13 cellular contexts compared by ENCODE assay signal in genomic region chr7:1455241-1455939, GRCh38. TPM values are rescaled to one million over a fixed set of nuclear protein-coding genes. Genes with fewer than 3 reads are reported as not detected.
DNase-seq lines count a peak whose midpoint lies in the region; ATAC-seq, FAIRE-seq and TF ChIP-seq lines count a peak whose summit lies in the region.
"Had no signal": no experiment of that assay in that cellular context is flagged by ENCODE, and none has a peak within 500 bp of the region (broad histone marks: within the 10 kb centered on the region; RNA-seq: fewer than 3 reads in every experiment).

No MANE protein-coding gene starts in this region.

- ATAC-seq in Panc1: 0 out of 2 replicates have a peak, but pooled peaks have one; percentile 4
- ATAC-seq in gastroesophageal sphincter: no peak
- ATAC-seq: naive thymus-derived CD4-positive, alpha-beta T cell had no signal

- H3K36me3 ChIP-seq in Panc1 (ENCODE audit: control insufficient read depth, insufficient read depth, low read length): peaks cover 2% of the 10 kb centered on the region; the same call in 1 of the 2 replicates
- H3K36me3 ChIP-seq in gastroesophageal sphincter: no peaks in the 10 kb centered on the region
- H3K36me3 ChIP-seq in rectal smooth muscle tissue (ENCODE audit: control insufficient read depth, insufficient read depth, low read length): no peaks in the 10 kb centered on the region

- H3K4me3 ChIP-seq in Panc1 (ENCODE audit: low read depth in 2 of 2, low read length in 2 of 2) (peak overlapping the region; percentile 33 to 53), gastroesophageal sphincter (peak overlapping the region in 1 of 2 donors; percentile 23), rectal smooth muscle tissue (ENCODE audit: low read length) (peak overlapping the region; percentile 32)

- in situ Hi-C loops in Panc1 (cut with HindIII; ENCODE audit: low pct_unique_long_range_greater_than_20kb, low sequenced_read_pairs): no loop called here

- H3K27me3 ChIP-seq in Panc1 (ENCODE audit: control insufficient read depth, insufficient read depth, low read length) (no peaks in the 10 kb centered on the region), gastroesophageal sphincter (no peaks in the 10 kb centered on the region), rectal smooth muscle tissue (ENCODE audit: control insufficient read depth, insufficient read depth, low read length) (no peaks in the 10 kb centered on the region)

- TF ChIP-seq CTCF in Panc1 (IDR thresholded peaks at IDR 0.05) (no peak), gastroesophageal sphincter (IDR thresholded peaks at IDR 0.05) (no peak)

- no TSS peak for BruUV-seq in Panc1 (replicated peaks; lab: Mats Ljungman, UMichigan)

- FAIRE-seq in GM12891 (lab: Jason Lieb, UNC): no peak

- peak; percentile 84 for DNase-seq in HPDE6-E6E7 (ENCODE audit: extremely low spot score)
- no peak for DNase-seq in Panc1 (ENCODE audit: low read depth, low spot score)
- no peak for DNase-seq in GM12891 (ENCODE audit: insufficient read length, low spot score)
- no peak for DNase-seq in posterior cingulate gyrus
- DNase-seq in AML-193 (lab: John Stamatoyannopoulos, UW): no peak
- DNase-seq in effector CD8-positive, alpha-beta T cell (lab: John Stamatoyannopoulos, UW): no peak
- DNase-seq: activated gamma-delta T cell; DMS 273 treated with DMSO at 0.1 percent for 48 hours; HFFc6; naive thymus-derived CD4-positive, alpha-beta T cell; NCI-H345 had no signal

- H3K4me1 ChIP-seq in Panc1 (ENCODE audit: control insufficient read depth, insufficient read depth, low read length): peaks cover 74% of the 10 kb centered on the region
- peaks cover 0 to 88% (median 35%) of the 10 kb centered on the region in 3 donors for H3K4me1 ChIP-seq in gastroesophageal sphincter
- peaks cover 4% of the 10 kb centered on the region for H3K4me1 ChIP-seq in rectal smooth muscle tissue (ENCODE audit: control insufficient read depth, insufficient read depth, low read length)

- intact Hi-C loops in Panc1 (cut with micrococcal nuclease; ENCODE audit: unreplicated experiment) (loop anchor here (5.0 kb wide), 1 partner anchor 247 kb away; no protein-coding TSS in a partner anchor), posterior cingulate gyrus (cut with DNase I) (no loop called here)

- POLR2A ChIA-PET in Panc1 (lab: Charles Lee): no interaction called here

- WGBS in gastroesophageal sphincter (ENCODE audit: low coverage in 1 of 2), 2 donors: 40 to 83% methylated on average over 1 to 2 of the region's 26 CpGs

- CTCF ChIA-PET in Panc1 (lab: Charles Lee): interaction anchor here (1.2 kb wide), 1 partner anchor 101 kb away, joined by 3 read pairs; the partner anchor contains the start of gene TMEM184A

- peak overlapping the region; percentile 87 for H3K27ac ChIP-seq in Panc1 (ENCODE audit: low read length)
- peak overlapping the region in 3 of 4 donors; percentile 43 to 59 (median 51) for H3K27ac ChIP-seq in gastroesophageal sphincter
- peak overlapping the region; percentile 38 for H3K27ac ChIP-seq in rectal smooth muscle tissue (ENCODE audit: low read depth, low read length)

- TF ChIP-seq POLR2A in gastroesophageal sphincter (IDR thresholded peaks at IDR 0.05): no peak
- TF ChIP-seq POLR2A in GM12891 (IDR thresholded peaks at IDR 0.05; ENCODE audit: low read depth, low read length): no peak

- no peaks in the 10 kb centered on the region for H3K9me3 ChIP-seq in Panc1 (ENCODE audit: control insufficient read depth, insufficient read depth, low read depth, low read length)
- H3K9me3 ChIP-seq in gastroesophageal sphincter: no peaks in the 10 kb centered on the region

- TF ChIP-seq EP300 in gastroesophageal sphincter (IDR thresholded peaks at IDR 0.05): no peak

- no peak overlapping the region for H3K9ac ChIP-seq in rectal smooth muscle tissue (ENCODE audit: low read length)

TF ChIP-seq in GM12891, 5 proteins besides CTCF, POLR2A, EP300 and RAD21:
- TF ChIP-seq TAF1 (IDR thresholded peaks at IDR 0.05; ENCODE audit: low read depth, low read length) (no peak), PAX5 (IDR thresholded peaks at IDR 0.05; ENCODE audit: insufficient read depth, low read length, severe bottlenecking) (no peak), POLR2AphosphoS5 (IDR thresholded peaks at IDR 0.05; ENCODE audit: low read depth, low read length) (no peak), SPI1 (IDR thresholded peaks at IDR 0.05; ENCODE audit: low read depth, low read length) (no peak), POU2F2 (IDR thresholded peaks at IDR 0.05; ENCODE audit: low read depth, low read length) (no peak)

RNA-seq across cellular contexts. Expression of gene MICALL2, which starts 3.9 kb away (rescaled TPM):
- total RNA-seq in Panc1 (2021; ENCODE audit: unreplicated experiment) (144 TPM), gastroesophageal sphincter (10 to 100 TPM in 3 of 4 donors, 1 to 10 TPM in 1; 6.6 to 19.5 (median 15.0) TPM)
- polyA plus RNA-seq in Panc1 (2012; ENCODE audit: insufficient read length): 127 TPM
- polyA plus RNA-seq in GM12891 (2012; ENCODE audit: low read depth, missing spikeins): 1.2 TPM

RNA-seq across cellular contexts. Expression of gene INTS1, which starts 48.8 kb away (rescaled TPM):
- total RNA-seq in Panc1 (2021; ENCODE audit: unreplicated experiment) (173 TPM), gastroesophageal sphincter (10 to 100 TPM; 29.8 to 65.5 (median 41.4) TPM)
- polyA plus RNA-seq in Panc1 (2012; ENCODE audit: insufficient read length): 196 TPM
- polyA plus RNA-seq in GM12891 (2012; ENCODE audit: low read depth, missing spikeins): 33.2 TPM
